In the genomic region with DNA sequence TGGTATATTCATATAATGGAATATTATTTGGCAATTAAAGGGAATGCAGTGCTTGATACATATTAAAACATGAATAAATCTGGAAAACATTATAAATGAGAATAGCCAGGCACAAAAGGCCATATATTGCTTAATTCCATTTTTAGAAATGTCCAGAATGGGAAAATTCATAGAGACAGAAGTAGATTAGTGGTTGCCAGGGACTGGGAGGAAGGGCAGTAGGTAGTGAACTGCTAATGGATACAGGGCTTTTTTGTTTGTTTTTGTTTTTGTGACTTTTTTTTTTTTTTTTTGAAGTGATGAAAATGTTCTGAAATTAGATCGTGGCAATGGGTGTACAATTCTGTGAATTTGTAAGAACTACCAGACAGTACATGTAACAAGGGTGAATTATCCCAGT, we compare ENCODE assay signal across 33 cellular contexts.
A peak's percentile ranks its signal among the peaks of the same experiment; 100 is the strongest.
DNase-seq lines count a peak whose midpoint lies in the region; ATAC-seq, FAIRE-seq and TF ChIP-seq lines count a peak whose summit lies in the region.
"Had no signal": no experiment of that assay in that cellular context is flagged by ENCODE, and none has a peak within 500 bp of the region (broad histone marks: within the 10 kb centered on the region; RNA-seq: fewer than 3 reads in every experiment).

No MANE protein-coding gene starts in this region.

- peaks cover 46% of the 10 kb centered on the region for H3K36me3 Mint-ChIP-seq in HFFc6 (ENCODE audit: low read depth)
- H3K36me3 Mint-ChIP-seq: activated naive CD4-positive, alpha-beta T cell treated with anti-CD3 and anti-CD28 coated beads, Interleukin-2, amount 50 U/mL, for 24 hours; natural killer cell treated with Interleukin-12 subunit alpha and Interleukin-12 subunit beta and Interleukin-15 and Interleukin-18, amount 100 ng/mL, for 72 hours had no signal

- DNase-seq in HFFc6 (no peak), ascending aorta (ENCODE audit: low spot score in 2 of 2) (no peak), thoracic aorta (ENCODE audit: low spot score) (no peak), SKM-1 treated with dmso at 0.1 percent for 144 hours (lab: John Stamatoyannopoulos, UW; ENCODE audit: unreplicated experiment) (no peak), head of caudate nucleus (no peak), COLO668 (lab: John Stamatoyannopoulos, UW; ENCODE audit: unreplicated experiment) (no peak)
- DNase-seq: activated CD4-positive, alpha-beta T cell treated with anti-CD3 and anti-CD28 coated beads, Interleukin-2, amount 10 ng/mL, durations not matched to agents 24 days and 14 days; activated CD8-positive, alpha-beta memory T cell treated with anti-CD3 and anti-CD28 coated beads for 24 hours; activated T-cell treated with anti-CD3 and anti-CD28 coated beads for 4 hours; anterior cingulate cortex; cortex of kidney; effector memory CD4-positive, alpha-beta T cell; NCI-H1417 treated with DMSO at 0.1 percent for 48 hours; NCI-H2029 treated with DMSO at 0.1 percent for 48 hours; NCI-H524 treated with DMSO at 0.1 percent for 48 hours; NK-92 treated with Interleukin-12 subunit alpha and Interleukin-12 subunit beta, amount 100 ng/mL, for 24 hours; right cardiac atrium; spleen; stimulated activated CD4-positive, alpha-beta T cell treated with anti-CD3 and anti-CD28 coated beads, Interleukin-2, amount 100 ng/mL, for 24 hours; SW 1271; T-helper 9 cell; thyroid gland had no signal

- no peaks in the 10 kb centered on the region for H3K9me3 ChIP-seq in ascending aorta
- no peaks in the 10 kb centered on the region for H3K9me3 ChIP-seq in thoracic aorta
- H3K9me3 ChIP-seq: thyroid gland had no signal

- no peaks in the 10 kb centered on the region for H3K36me3 ChIP-seq in ascending aorta
- H3K36me3 ChIP-seq in thoracic aorta, result no peaks in the 10 kb centered on the region
- H3K36me3 ChIP-seq: spleen, thyroid gland had no signal

- peak overlapping the region; percentile 74 for H3K27ac Mint-ChIP-seq in HFFc6
- H3K27ac Mint-ChIP-seq: activated CD4-positive, alpha-beta T cell treated with anti-CD3 and anti-CD28 coated beads, Interleukin-2, amount 10 ng/mL, durations not matched to agents 24 days and 14 days; activated naive CD4-positive, alpha-beta T cell treated with anti-CD3 and anti-CD28 coated beads, Interleukin-2, amount 50 U/mL, for 24 hours; activated T-helper 2 cell treated with anti-CD3 and anti-CD28 coated beads, Interferon-gamma antibody, Interleukin-2, Interleukin-4, amounts not matched to agents 10 μg/mL and 5 μg/mL and 100 μg/mL, durations not matched to agents 14 hours and 24 hours and 36 hours; natural killer cell treated with Interleukin-12 subunit alpha and Interleukin-12 subunit beta and Interleukin-15 and Interleukin-18, amount 100 ng/mL, for 72 hours; stimulated activated naive CD8-positive, alpha-beta T cell treated with anti-CD3 and anti-CD28 coated beads, Interleukin-15, Interleukin-2, amounts not matched to agents 100 ng/mL and 50 ng/mL, for 24 hours had no signal

- TF ChIP-seq CTCF in HFFc6 (IDR thresholded peaks at IDR 0.05) (no peak), ascending aorta (IDR thresholded peaks at IDR 0.05) (no peak), thoracic aorta (IDR thresholded peaks at IDR 0.05) (no peak)

- FAIRE-seq in islet of Langerhans (lab: Jason Lieb, UNC), result peak; percentile 92
- FAIRE-seq: GM12891, H54, HTR-8/SVneo had no signal

- peaks cover 6 to 29% of the 10 kb centered on the region in 2 donors for H3K4me1 ChIP-seq in ascending aorta
- H3K4me1 ChIP-seq in thoracic aorta (ENCODE audit: control insufficient read depth in 1 of 2, low read depth in 2 of 2), result peaks cover 38 to 56% of the 10 kb centered on the region in 2 donors
- H3K4me1 ChIP-seq: spleen, thyroid gland had no signal

- peaks cover 59% of the 10 kb centered on the region for H3K4me1 Mint-ChIP-seq in HFFc6 (ENCODE audit: low read depth)
- H3K4me1 Mint-ChIP-seq: activated CD4-positive, alpha-beta T cell treated with anti-CD3 and anti-CD28 coated beads, Interleukin-2, amount 10 ng/mL, durations not matched to agents 24 days and 14 days; activated naive CD4-positive, alpha-beta T cell treated with anti-CD3 and anti-CD28 coated beads, Interleukin-2, amount 50 U/mL, for 24 hours had no signal

- H3K27me3 ChIP-seq in ascending aorta (no peaks in the 10 kb centered on the region), thoracic aorta (replicated peaks; ENCODE audit: insufficient read depth) (no peaks in the 10 kb centered on the region)
- H3K27me3 ChIP-seq: thyroid gland had no signal

- H3K4me3 Mint-ChIP-seq in HFFc6, result 0 out of 2 replicates have a peak overlapping the region, but pooled peaks have one; percentile 31
- H3K4me3 Mint-ChIP-seq: activated CD4-positive, alpha-beta T cell treated with anti-CD3 and anti-CD28 coated beads, Interleukin-2, amount 10 ng/mL, durations not matched to agents 24 days and 14 days; activated naive CD4-positive, alpha-beta T cell treated with anti-CD3 and anti-CD28 coated beads, Interleukin-2, amount 50 U/mL, for 24 hours; natural killer cell treated with Interleukin-12 subunit alpha and Interleukin-12 subunit beta and Interleukin-15 and Interleukin-18, amount 100 ng/mL, for 72 hours; stimulated activated naive CD8-positive, alpha-beta T cell treated with anti-CD3 and anti-CD28 coated beads, Interleukin-15, Interleukin-2, amounts not matched to agents 100 ng/mL and 50 ng/mL, for 24 hours had no signal

- H3K27ac ChIP-seq in ascending aorta (peak overlapping the region; percentile 2 to 33), thoracic aorta (peak overlapping the region in 1 of 2 donors; percentile 66)
- H3K27ac ChIP-seq: KMS-11, spleen, thyroid gland had no signal

- intact Hi-C loops in ascending aorta (cut with DNase I), result loop anchor here (2.0 kb wide), 1 partner anchor 16 kb away; no protein-coding TSS in a partner anchor
- intact Hi-C loops in head of caudate nucleus (cut with DNase I), result no loop called here

- H3K4me3 ChIP-seq in ascending aorta (no peak overlapping the region), thoracic aorta (no peak overlapping the region)
- H3K4me3 ChIP-seq: lung, spleen, thyroid gland had no signal

- ATAC-seq in thoracic aorta (ENCODE audit: insufficient number of reproducible peaks, low FRiP score, low read depth), result peak; percentile 38
- ATAC-seq: natural killer cell treated with Interleukin-12 subunit alpha and Interleukin-12 subunit beta and Interleukin-15 and Interleukin-18, amount 100 ng/mL, for 72 hours; right cardiac atrium; Right ventricle myocardium inferior had no signal

- no peaks in the 10 kb centered on the region; the same call in none of the 2 replicates for H3K27me3 Mint-ChIP-seq in HFFc6 (ENCODE audit: insufficient read depth)

- H3K9me3 Mint-ChIP-seq in HFFc6, result peaks cover 10% of the 10 kb centered on the region; the same call in 1 of the 2 replicates
- H3K9me3 Mint-ChIP-seq: activated CD4-positive, alpha-beta T cell treated with anti-CD3 and anti-CD28 coated beads, Interleukin-2, amount 10 ng/mL, durations not matched to agents 24 days and 14 days; activated naive CD4-positive, alpha-beta T cell treated with anti-CD3 and anti-CD28 coated beads, Interleukin-2, amount 50 U/mL, for 24 hours; activated T-helper 2 cell treated with anti-CD3 and anti-CD28 coated beads, Interferon-gamma antibody, Interleukin-2, Interleukin-4, amounts not matched to agents 10 μg/mL and 5 μg/mL and 100 μg/mL, durations not matched to agents 14 hours and 24 hours and 36 hours; natural killer cell treated with Interleukin-12 subunit alpha and Interleukin-12 subunit beta and Interleukin-15 and Interleukin-18, amount 100 ng/mL, for 72 hours; stimulated activated naive CD8-positive, alpha-beta T cell treated with anti-CD3 and anti-CD28 coated beads, Interleukin-15, Interleukin-2, amounts not matched to agents 100 ng/mL and 50 ng/mL, for 24 hours had no signal
